ENCODE assay signal across 27 cellular contexts in the genomic region with DNA sequence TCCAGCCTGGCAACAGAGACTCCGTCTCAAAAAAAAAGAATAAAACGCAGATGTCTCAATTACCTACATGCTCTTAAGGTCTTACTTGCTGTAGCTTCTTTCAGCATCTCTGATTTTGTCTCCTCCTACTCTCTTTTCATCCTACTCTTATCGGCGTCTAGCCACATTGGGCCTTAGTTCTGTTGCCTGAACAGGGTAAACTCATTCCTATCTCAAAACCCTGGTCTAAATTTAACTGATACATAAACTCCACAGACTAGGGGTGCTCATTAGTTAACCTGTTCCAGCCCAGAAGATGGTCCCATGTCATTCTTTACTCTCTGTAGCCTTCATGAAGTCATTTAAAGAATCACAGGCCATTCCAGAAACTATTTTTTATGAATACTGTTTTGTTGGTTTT. TPM values are rescaled to one million over a fixed set of nuclear protein-coding genes. Genes with fewer than 3 reads are reported as not detected.
"Had no signal": no experiment of that assay in that cellular context is flagged by ENCODE, and none has a peak within 500 bp of the region (broad histone marks: within the 10 kb centered on the region; RNA-seq: fewer than 3 reads in every experiment).

No MANE protein-coding gene starts in this region.

- ATAC-seq: naive thymus-derived CD4-positive, alpha-beta T cell; natural killer cell; pancreas; right lobe of liver; stimulated activated memory B cell treated with anti-CD40 and anti-IgM and Interleukin-4, amounts not matched to agents 10 μg/mL and 1 μg/mL and 100 μg/mL, for 72 hours; stimulated activated naive CD8-positive, alpha-beta T cell treated with anti-CD3 and anti-CD28 coated beads, Interleukin-15, amount 100 ng/mL, for 72 hours; stimulated activated naive CD8-positive, alpha-beta T cell treated with anti-CD3 and anti-CD28 coated beads, Interleukin-15, Interleukin-2, amounts not matched to agents 100 U/mL and 50 U/mL, for 24 hours; upper lobe of right lung had no signal

- H3K4me3 ChIP-seq: pancreas, prostate gland, right lobe of liver, sigmoid colon, suprapubic skin, testis, tibial artery, transverse colon, upper lobe of right lung, uterus had no signal

- H3K4me1 ChIP-seq: prostate gland, right lobe of liver, suprapubic skin, testis, tibial artery, transverse colon, upper lobe of right lung had no signal

- H3K36me3 ChIP-seq: pancreas, prostate gland, right lobe of liver, uterus had no signal

- DNase-seq: naive thymus-derived CD4-positive, alpha-beta T cell; natural killer cell; nucleus accumbens; pancreas; retina; right cardiac atrium; right lobe of liver; sigmoid colon; small intestine; stimulated activated CD4-positive, alpha-beta T cell treated with anti-CD3 and anti-CD28 coated beads, Interleukin-15, amount 100 ng/mL, for 24 hours; stimulated activated CD4-positive, alpha-beta T cell treated with anti-CD3 and anti-CD28 coated beads, Interleukin-2, amount 100 ng/mL, for 24 hours; stimulated activated CD4-positive, alpha-beta T cell treated with anti-CD3 and anti-CD28 coated beads, Interleukin-2, amount 100 ng/mL, for 48 hours; stimulated activated CD4-positive, alpha-beta T cell treated with anti-CD3 and anti-CD28 coated beads, Interleukin-4, amount 100 ng/mL, for 4 hours; stimulated activated CD8-positive, alpha-beta memory T cell treated with anti-CD3 and anti-CD28 coated beads, Interleukin-4, amount 100 ng/mL, for 48 hours; stimulated activated naive CD4-positive, alpha-beta T cell; stimulated activated naive CD8-positive, alpha-beta T cell treated with anti-CD3 and anti-CD28 coated beads, Interleukin-15, amount 100 ng/mL, for 72 hours; stimulated activated naive CD8-positive, alpha-beta T cell treated with anti-CD3 and anti-CD28 coated beads, Interleukin-15, Interleukin-2, amounts not matched to agents 100 U/mL and 50 U/mL, for 24 hours; substantia nigra; testis; tibial artery; transverse colon; upper lobe of right lung; uterus had no signal

- H3K9me3 ChIP-seq: neutrophil, pancreas, prostate gland, right lobe of liver, sigmoid colon, suprapubic skin, testis, tibial artery, transverse colon, upper lobe of right lung, uterus had no signal

- H3K27ac ChIP-seq: neutrophil, pancreas, prostate gland, right lobe of liver, suprapubic skin, testis, tibial artery, transverse colon, upper lobe of right lung had no signal

- H3K27me3 ChIP-seq: neutrophil, pancreas, right lobe of liver, sigmoid colon, suprapubic skin, testis, tibial artery, transverse colon, upper lobe of right lung, uterus had no signal

RNA-seq across cellular contexts. Expression of a gene that starts 35.0 kb away (rescaled TPM):
- total RNA-seq: natural killer cell had no signal
- polyA plus RNA-seq: naive thymus-derived CD4-positive, alpha-beta T cell had no signal
